Comparison of ENCODE assay signal across 8 cellular contexts in genomic region chr6:97053643-97054411, GRCh38.
DNase-seq lines count a peak whose midpoint lies in the region; ATAC-seq and TF ChIP-seq lines count a peak whose summit lies in the region.

No MANE protein-coding gene starts in this region.

- POLR2A ChIA-PET in CD4-positive, alpha-beta T cell (lab: Charles Lee) = no interaction called here

- H3K4me3 ChIP-seq in astrocyte of the spinal cord (ENCODE audit: low read depth, low read length) = no peak overlapping the region

- in situ Hi-C loops in astrocyte of the spinal cord (cut with HindIII; ENCODE audit: low sequenced_read_pairs) = no loop called here

- H3K27ac Mint-ChIP-seq in CD4-positive, alpha-beta T cell = no peak overlapping the region

- no peak for ATAC-seq in CD4-positive, alpha-beta T cell (ENCODE audit: poor library complexity)
- no peak for ATAC-seq in HG02870 (IDR thresholded peaks at IDR 0.05; ENCODE audit: unreplicated experiment)

- H3K27me3 ChIP-seq in CD4-positive, alpha-beta T cell (ENCODE audit: control insufficient read depth, insufficient read depth, low read length) = no peaks in the 10 kb centered on the region

- intact Hi-C loops in CD4-positive, alpha-beta T cell (cut with DNase I, micrococcal nuclease) = loop anchor here (2.0 to 10.0 kb wide), 2 partner anchors 129 to 155 kb away; partner anchors contain the start of gene KLHL32 (in 1 of the 2)

- no peak overlapping the region for H3K27ac ChIP-seq in CD4-positive, alpha-beta T cell (ENCODE audit: low read depth, low read length)

- no peaks in the 10 kb centered on the region for H3K9me3 ChIP-seq in CD4-positive, alpha-beta T cell (ENCODE audit: control insufficient read depth, low read length)

- H3K36me3 Mint-ChIP-seq in CD4-positive, alpha-beta T cell (ENCODE audit: low read depth) = no peaks in the 10 kb centered on the region

- H3K9me3 Mint-ChIP-seq in CD4-positive, alpha-beta T cell = no peaks in the 10 kb centered on the region

- peak; percentile 50 for TF ChIP-seq CTCF in CD4-positive, alpha-beta T cell (IDR thresholded peaks at IDR 0.05)
- peak; percentile 66; the same call in 1 of the 2 replicates for TF ChIP-seq CTCF in LNCAP (IDR thresholded peaks at IDR 0.05)
- TF ChIP-seq CTCF in astrocyte of the spinal cord (IDR thresholded peaks at IDR 0.05; ENCODE audit: low read depth, low read length) = peak; percentile 51

- H3K4me3 Mint-ChIP-seq in CD4-positive, alpha-beta T cell = no peak overlapping the region

- no peaks in the 10 kb centered on the region for H3K4me1 Mint-ChIP-seq in CD4-positive, alpha-beta T cell (ENCODE audit: low read depth)

- no peaks in the 10 kb centered on the region for H3K27me3 Mint-ChIP-seq in CD4-positive, alpha-beta T cell

- CTCF ChIA-PET in CD4-positive, alpha-beta T cell (lab: Charles Lee) = no interaction called here

- no peak for DNase-seq in CD4-positive, alpha-beta T cell
- peak; percentile 50 for DNase-seq in astrocyte of the spinal cord (ENCODE audit: low read depth, low spot score)
- peak; percentile 39 to 46 for DNase-seq in lung microvascular endothelial cell (ENCODE audit: low read depth in 2 of 2)
- no peak for DNase-seq in ecto neural progenitor cell (ENCODE audit: low spot score)
- no peak for DNase-seq in NCI-H2107 (lab: John Stamatoyannopoulos, UW)
- DNase-seq in activated effector memory CD4-positive, alpha-beta T cell treated with Interleukin-2 at 50 U/mL for 16 hours = no peak

Comparison
In these comparisons a context has a peak if more than half of its experiments do, and no peak if none do; other contexts are left out.
1. DNase-seq: peak in astrocyte of the spinal cord (single experiment) and lung microvascular endothelial cell (2 of 2); none in CD4-positive, alpha-beta T cell (0 of 10), ecto neural progenitor cell (single experiment), NCI-H2107 (single experiment) and activated effector memory CD4-positive, alpha-beta T cell treated with Interleukin-2 at 50 U/mL for 16 hours (single experiment).
2. Peak in every context shown above with its lines, with median percentiles within 50 percentile points of each other: CTCF ChIP-seq.